Comparison of ENCODE assay signal across 8 cellular contexts in genomic region chr2:64750001-64750816, GRCh38.
DNase-seq lines count a peak whose midpoint lies in the region; ATAC-seq and TF ChIP-seq lines count a peak whose summit lies in the region.

No MANE protein-coding gene starts in this region.

- ATAC-seq in left colon (no peak), GM21723 (IDR thresholded peaks at IDR 0.05; ENCODE audit: unreplicated experiment) (no peak)

- intact Hi-C loops in left colon (cut with DNase I, micrococcal nuclease) = loop anchor here in 1 of 2 donors (5.0 kb wide), 1 partner anchor 103 kb away; no protein-coding TSS in a partner anchor

- no peak for TF ChIP-seq CTCF in C4-2B (conservative IDR thresholded peaks at IDR 0.05)
- TF ChIP-seq CTCF in coronary artery (IDR thresholded peaks at IDR 0.05) = no peak

- peak overlapping the region; percentile 96 for H3K27ac ChIP-seq in C4-2B
- peak overlapping the region; percentile 89 to 98 for H3K27ac ChIP-seq in coronary artery

- DNase-seq in HuH-7.5 (ENCODE audit: low spot score) = peak; percentile 30
- peak; percentile 49 for DNase-seq in activated CD4-positive, alpha-beta T cell treated with anti-CD3 and anti-CD28 coated beads for 48 hours
- peak; percentile 87 for DNase-seq in coronary artery (ENCODE audit: low spot score)
- DNase-seq in left colon = peak; percentile 68 to 69
- peak; percentile 8 to 22 for DNase-seq in stimulated activated CD4-positive, alpha-beta T cell treated with anti-CD3 and anti-CD28 coated beads, Interleukin-15, amount 100 ng/mL, for 48 hours (ENCODE audit: low read depth in 2 of 2)
- DNase-seq in NCI-H446 treated with DMSO at 0.1 percent for 48 hours (lab: John Stamatoyannopoulos, UW) = no peak

- peak overlapping the region; percentile 76 for H3K4me3 ChIP-seq in coronary artery
